Comparison of ENCODE assay signal across 31 cellular contexts in the genomic region with DNA sequence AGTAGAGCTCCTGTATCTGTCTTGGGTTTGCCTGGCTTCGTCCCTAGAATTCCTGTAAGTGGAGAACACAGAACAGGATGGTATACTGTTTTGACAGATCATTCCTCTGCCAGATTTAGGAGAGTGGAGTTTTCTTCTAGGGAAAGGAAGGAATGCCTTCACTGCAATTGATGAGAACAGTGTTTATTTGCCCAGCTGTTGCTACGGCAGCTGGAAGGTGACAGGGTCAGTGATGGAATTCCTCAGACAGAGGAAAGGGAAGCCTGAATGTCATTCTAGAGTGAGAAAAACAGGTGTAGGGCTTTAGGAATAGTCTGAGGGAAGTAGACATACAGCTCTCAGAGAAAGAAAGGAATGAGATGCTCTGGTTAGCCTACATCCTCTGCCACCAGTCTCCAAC. TPM values are rescaled to one million over a fixed set of nuclear protein-coding genes. Genes with fewer than 3 reads are reported as not detected.
DNase-seq lines count a peak whose midpoint lies in the region; ATAC-seq, FAIRE-seq and TF ChIP-seq lines count a peak whose summit lies in the region.
"Had no signal": no experiment of that assay in that cellular context is flagged by ENCODE, and none has a peak within 500 bp of the region (broad histone marks: within the 10 kb centered on the region; RNA-seq: fewer than 3 reads in every experiment).

No MANE protein-coding gene starts in this region.

- H3K4me3 ChIP-seq in HepG2 (replicated peaks in 1 of 3; ENCODE audit: insufficient read depth in 1 of 3, low read depth in 2 of 3, low read length in 3 of 3) (no peak overlapping the region), right lobe of liver (no peak overlapping the region)
- H3K4me3 ChIP-seq: cardiac muscle cell, coronary artery, spleen had no signal

- H3K9ac ChIP-seq in HepG2 (ENCODE audit: insufficient read depth, low read depth, low read length), result no peak overlapping the region

- H3K27me3 Mint-ChIP-seq in endothelial cell (ENCODE audit: unreplicated experiment) (peaks cover 5% of the 10 kb centered on the region), Calu3 (ENCODE audit: unreplicated experiment) (no peaks in the 10 kb centered on the region)
- H3K27me3 Mint-ChIP-seq: activated naive CD8-positive, alpha-beta T cell; effector memory CD8-positive, alpha-beta T cell had no signal

- H3K27ac ChIP-seq in HepG2 (ENCODE audit: extremely low read length, insufficient read depth, low read length) (no peak overlapping the region), right lobe of liver (no peak overlapping the region)
- H3K27ac ChIP-seq: cardiac muscle cell, coronary artery, spleen had no signal

- no peaks in the 10 kb centered on the region for H3K9me3 Mint-ChIP-seq in endothelial cell (ENCODE audit: unreplicated experiment)
- no peaks in the 10 kb centered on the region for H3K9me3 Mint-ChIP-seq in Calu3 (ENCODE audit: low read depth, unreplicated experiment)
- H3K9me3 Mint-ChIP-seq: effector memory CD8-positive, alpha-beta T cell; natural killer cell; T-helper 2 cell treated with Interferon-gamma antibody and Interleukin-4, amounts not matched to agents 5 μg/mL and 100 μg/mL, for 36 hours had no signal

- POLR2A ChIA-PET in HepG2 (lab: Yijun Ruan, JAX), result no interaction called here

- DNase-seq in HepG2 (ENCODE audit: low spot score), result peak; percentile 16
- no peak for DNase-seq in right lobe of liver
- DNase-seq in endothelial cell (ENCODE audit: low spot score), result peak; percentile 15
- DNase-seq in myocyte (ENCODE audit: low read depth), result peak; percentile 86
- DNase-seq in Calu3, result no peak
- DNase-seq: activated CD8-positive, alpha-beta T cell treated with anti-CD3 and anti-CD28 coated beads, Interleukin-2, amount 10 ng/mL, durations not matched to agents 7 days and 5 days; activated effector memory CD4-positive, alpha-beta T cell treated with anti-CD3 and anti-CD28 coated beads, Interleukin-2, amount 50 U/mL, for 16 hours; effector memory CD8-positive, alpha-beta T cell; EL; head of caudate nucleus; islet precursor cell; left ventricle myocardium superior; midbrain; natural killer cell; NCI-H446 treated with DMSO at 0.1 percent for 48 hours; NCI-H82; SIG-M5; spleen; stimulated activated CD4-positive, alpha-beta T cell treated with anti-CD3 and anti-CD28 coated beads, Interleukin-2, amount 100 ng/mL, for 24 hours; stimulated activated naive CD8-positive, alpha-beta T cell treated with anti-CD3 and anti-CD28 coated beads, Interleukin-15, Interleukin-2, amounts not matched to agents 100 U/mL and 50 U/mL, for 24 hours had no signal

- no peaks in the 10 kb centered on the region for H3K9me3 ChIP-seq in HepG2 (ENCODE audit: low read length)
- no peaks in the 10 kb centered on the region for H3K9me3 ChIP-seq in right lobe of liver
- H3K9me3 ChIP-seq: spleen had no signal

- intact Hi-C loops in HepG2 (cut with micrococcal nuclease; ENCODE audit: unreplicated experiment) (no loop called here), right lobe of liver (cut with DNase I) (no loop called here), Calu3 (cut with micrococcal nuclease; ENCODE audit: unreplicated experiment) (no loop called here)

- H2AFZ ChIP-seq in HepG2 (ENCODE audit: low read length), result no peak overlapping the region

- H3K4me3 Mint-ChIP-seq in endothelial cell (ENCODE audit: unreplicated experiment), result no peak overlapping the region
- no peak overlapping the region for H3K4me3 Mint-ChIP-seq in Calu3 (ENCODE audit: low read depth, unreplicated experiment)
- H3K4me3 Mint-ChIP-seq: activated CD8-positive, alpha-beta T cell treated with anti-CD3 and anti-CD28 coated beads, Interleukin-2, amount 10 ng/mL, durations not matched to agents 7 days and 5 days; activated naive CD8-positive, alpha-beta T cell; effector memory CD8-positive, alpha-beta T cell; natural killer cell; T-helper 2 cell treated with Interferon-gamma antibody and Interleukin-4, amounts not matched to agents 5 μg/mL and 100 μg/mL, for 36 hours had no signal

- H3K4me2 ChIP-seq in HepG2 (ENCODE audit: low read depth, low read length), result no peak overlapping the region

- no TSS peak for BruUV-seq in HepG2 (replicated peaks; lab: Mats Ljungman, UMichigan)
- no TSS peak for BruUV-seq in Calu3 (replicated peaks; lab: Mats Ljungman, UMichigan)

- H3K36me3 Mint-ChIP-seq in endothelial cell (ENCODE audit: low read depth, unreplicated experiment) (peaks cover 31% of the 10 kb centered on the region), Calu3 (ENCODE audit: insufficient read depth, unreplicated experiment) (peaks cover 23% of the 10 kb centered on the region)
- H3K36me3 Mint-ChIP-seq: natural killer cell had no signal

- H3K27ac Mint-ChIP-seq in endothelial cell (ENCODE audit: unreplicated experiment) (peak overlapping the region; percentile 88), Calu3 (ENCODE audit: unreplicated experiment) (no peak overlapping the region)
- H3K27ac Mint-ChIP-seq: activated CD8-positive, alpha-beta T cell treated with anti-CD3 and anti-CD28 coated beads, Interleukin-2, amount 10 ng/mL, durations not matched to agents 7 days and 5 days; activated naive CD8-positive, alpha-beta T cell; effector memory CD8-positive, alpha-beta T cell; natural killer cell; T-helper 2 cell treated with Interferon-gamma antibody and Interleukin-4, amounts not matched to agents 5 μg/mL and 100 μg/mL, for 36 hours had no signal

- peaks cover 18% of the 10 kb centered on the region for H3K4me1 Mint-ChIP-seq in endothelial cell (ENCODE audit: unreplicated experiment)
- no peaks in the 10 kb centered on the region for H3K4me1 Mint-ChIP-seq in Calu3 (ENCODE audit: low read depth, unreplicated experiment)

- FAIRE-seq in HepG2 (lab: Jason Lieb, UNC), result no peak
- FAIRE-seq: A204.1, GM18507, H54, RCC 7860 had no signal

- H3K27me3 ChIP-seq in HepG2 (ENCODE audit: control insufficient read depth in 1 of 2, insufficient read depth in 2 of 2, low read length in 2 of 2) (no peaks in the 10 kb centered on the region), right lobe of liver (no peaks in the 10 kb centered on the region)
- H3K27me3 ChIP-seq: cardiac muscle cell, spleen had no signal

- TF ChIP-seq RAD21 in HepG2 (CRISPR knock-in tag; IDR thresholded peaks at IDR 0.05), result no peak

- in situ Hi-C loops in HepG2 (cut with HindIII; ENCODE audit: extremely low pct_ligation_motif_present, low pct_unique_long_range_greater_than_20kb), result no loop called here

- H4K20me1 ChIP-seq in HepG2 (ENCODE audit: insufficient read depth, low read length), result no peaks in the 10 kb centered on the region

- H3K36me3 ChIP-seq in HepG2 (replicated peaks in 1 of 2; ENCODE audit: control insufficient read depth in 1 of 2, insufficient read depth in 2 of 2, low read length in 2 of 2) (peaks cover 6 to 22% of the 10 kb centered on the region in 2 experiments), right lobe of liver (peaks cover 0 to 41% (median 4%) of the 10 kb centered on the region in 4 donors)

- ATAC-seq in HepG2 (no peak), right lobe of liver (no peak), GM21825 (IDR thresholded peaks at IDR 0.05; ENCODE audit: unreplicated experiment) (no peak), GM19035 (IDR thresholded peaks at IDR 0.05; ENCODE audit: unreplicated experiment) (no peak), GM18909 (IDR thresholded peaks at IDR 0.05; ENCODE audit: poor library complexity, unreplicated experiment) (no peak)
- ATAC-seq: activated CD8-positive, alpha-beta T cell treated with anti-CD3 and anti-CD28 coated beads, Interleukin-2, amount 10 ng/mL, durations not matched to agents 7 days and 5 days; effector memory CD8-positive, alpha-beta T cell; left ventricle myocardium superior; natural killer cell; stimulated activated naive CD8-positive, alpha-beta T cell treated with anti-CD3 and anti-CD28 coated beads, Interleukin-15, Interleukin-2, amounts not matched to agents 100 U/mL and 50 U/mL, for 24 hours had no signal

- CTCF ChIA-PET in HepG2 (lab: Yijun Ruan, JAX; ENCODE audit: low intra/inter-chr PET ratio, low total read pairs), result no interaction called here
- CTCF ChIA-PET in Calu3 (lab: Charles Lee), result interaction anchor here (0.6 kb wide), 1 partner anchor 266 kb away, joined by 3 read pairs; no protein-coding TSS in a partner anchor

- TF ChIP-seq POLR2A in HepG2 (IDR thresholded peaks at IDR 0.05; ENCODE audit: insufficient read depth in 1 of 2, low read depth in 2 of 2, low read length in 2 of 2), result no peak
- no peak for TF ChIP-seq POLR2A in right lobe of liver (IDR thresholded peaks at IDR 0.05)

- TF ChIP-seq CTCF in HepG2 (CRISPR knock-in tag; IDR thresholded peaks at IDR 0.05) (no peak), right lobe of liver (IDR thresholded peaks at IDR 0.05) (no peak), endothelial cell (IDR thresholded peaks at IDR 0.05; ENCODE audit: unreplicated experiment) (no peak), Calu3 (IDR thresholded peaks at IDR 0.05; ENCODE audit: unreplicated experiment) (no peak)

- no peaks in the 10 kb centered on the region for H3K79me2 ChIP-seq in HepG2 (ENCODE audit: insufficient read depth, low read length)

- no peak for TF ChIP-seq EP300 in HepG2 (IDR thresholded peaks at IDR 0.05; ENCODE audit: low read depth in 2 of 2, low read length in 2 of 2)
- no peak for TF ChIP-seq EP300 in HepG2 (CRISPR knock-in tag; IDR thresholded peaks at IDR 0.05; ENCODE audit: borderline replicate concordance)

- H3K4me1 ChIP-seq in HepG2 (ENCODE audit: insufficient read depth, low read length) (peaks cover 23% of the 10 kb centered on the region), right lobe of liver (peaks cover 0 to 8% (median 2%) of the 10 kb centered on the region in 4 donors)

- WGBS in HepG2 (ENCODE audit: low lambda C conversion rate), result 97% methylated on average over 2 of the region's 2 CpGs
- WGBS in right lobe of liver (ENCODE audit: insufficient coverage, low coverage, low lambda C conversion rate, missing lambda C conversion rate), result 96% methylated on average over 2 of the region's 2 CpGs

RNA-seq across cellular contexts. Expression of a gene that starts 11.7 kb away (rescaled TPM):
- total RNA-seq in HepG2 (2016; rRNA removed; fragmentation: Illumina TruSeq; extraction: Trizol) (4.8 and 5.4 TPM in 2 replicates), right lobe of liver (1 to 10 TPM; 5.2 to 9.4 (median 6.7) TPM), endothelial cell (ENCODE audit: unreplicated experiment) (112 TPM), myocyte (33.5 and 40.0 TPM in 2 replicates), Calu3 (2022) (18.1 and 19.5 TPM in 2 replicates)
- 2.2 and 2.5 TPM in 2 replicates for total RNA-seq in HepG2 (2016; cell fraction: cytosol; rRNA removed; fragmentation: Illumina TruSeq; extraction: Trizol; ENCODE audit: low read depth)
- 4.9 and 5.0 TPM in 2 replicates for total RNA-seq in HepG2 (2016; cell fraction: insoluble cytoplasmic fraction; rRNA removed; fragmentation: Illumina TruSeq; extraction: Trizol)
- total RNA-seq in HepG2 (2016; cell fraction: membrane; rRNA removed; fragmentation: Illumina TruSeq; extraction: Trizol), result 4.9 and 5.0 TPM in 2 replicates
- 4.3 and 4.8 TPM in 2 replicates for total RNA-seq in HepG2 (2016; cell fraction: nucleus; rRNA removed; fragmentation: Illumina TruSeq; extraction: Trizol)
- polyA plus RNA-seq in HepG2 (2011; rRNA removed), result 7.3 and 7.5 TPM in 2 replicates
- 4.0 and 5.0 TPM in 2 replicates for polyA plus RNA-seq in HepG2 (2011; cell fraction: cytosol; rRNA removed)
- 6.5 and 9.9 TPM in 2 replicates for polyA plus RNA-seq in HepG2 (2011; cell fraction: nucleus; rRNA removed)
- polyA plus RNA-seq in HepG2 (2012), result 4.8 and 6.4 TPM in 2 replicates
- polyA plus RNA-seq in HepG2 (2016; cell fraction: cytosol; fragmentation: Illumina TruSeq; extraction: Trizol; ENCODE audit: low read depth), result 0.69 and 1.1 TPM in 2 replicates
- polyA plus RNA-seq in HepG2 (2016; cell fraction: insoluble cytoplasmic fraction; fragmentation: Illumina TruSeq; extraction: Trizol; ENCODE audit: low read depth), result 5.5 TPM in 2 replicates
- 2.9 and 3.9 TPM in 2 replicates for polyA plus RNA-seq in HepG2 (2016; cell fraction: membrane; fragmentation: Illumina TruSeq; extraction: Trizol; ENCODE audit: low read depth)
- 12.1 and 14.0 TPM in 2 replicates for polyA plus RNA-seq in HepG2 (2016; cell fraction: nucleus; fragmentation: Illumina TruSeq; extraction: Trizol; ENCODE audit: insufficient read depth, low read depth)
- polyA minus RNA-seq in HepG2 (2011; rRNA and poly(A)+ RNA removed; ENCODE audit: low replicate concordance), result 8.0 and 14.3 TPM in 2 replicates
- 4.0 and 7.0 TPM in 2 replicates for polyA minus RNA-seq in HepG2 (2011; cell fraction: cytosol; rRNA and poly(A)+ RNA removed)
- 7.2 and 7.6 TPM in 2 replicates for polyA minus RNA-seq in HepG2 (2011; cell fraction: nucleus; rRNA and poly(A)+ RNA removed)
- polyA plus RNA-seq in myocyte (2012), result 31.9 TPM

RNA-seq across cellular contexts. Expression of a gene that starts 23.5 kb away (rescaled TPM):
- total RNA-seq in HepG2 (2016; rRNA removed; fragmentation: Illumina TruSeq; extraction: Trizol) (31.3 and 43.3 TPM in 2 replicates), right lobe of liver (10 to 100 TPM; 22.1 to 35.6 (median 30.4) TPM), endothelial cell (ENCODE audit: unreplicated experiment) (32.8 TPM), myocyte (33.4 and 39.8 TPM in 2 replicates), Calu3 (2022) (41.6 and 47.1 TPM in 2 replicates)
- 38.9 and 41.9 TPM in 2 replicates for total RNA-seq in HepG2 (2016; cell fraction: cytosol; rRNA removed; fragmentation: Illumina TruSeq; extraction: Trizol; ENCODE audit: low read depth)
- total RNA-seq in HepG2 (2016; cell fraction: insoluble cytoplasmic fraction; rRNA removed; fragmentation: Illumina TruSeq; extraction: Trizol), result 30.1 and 43.5 TPM in 2 replicates
- total RNA-seq in HepG2 (2016; cell fraction: membrane; rRNA removed; fragmentation: Illumina TruSeq; extraction: Trizol), result 40.9 and 47.5 TPM in 2 replicates
- 60.1 and 72.7 TPM in 2 replicates for total RNA-seq in HepG2 (2016; cell fraction: nucleus; rRNA removed; fragmentation: Illumina TruSeq; extraction: Trizol)
- 81.5 and 87.7 TPM in 2 replicates for polyA plus RNA-seq in HepG2 (2011; rRNA removed)
- 67.1 and 81.9 TPM in 2 replicates for polyA plus RNA-seq in HepG2 (2011; cell fraction: cytosol; rRNA removed)
- 87.7 and 105 TPM in 2 replicates for polyA plus RNA-seq in HepG2 (2011; cell fraction: nucleus; rRNA removed)
- polyA plus RNA-seq in HepG2 (2012), result 69.6 and 72.9 TPM in 2 replicates
- 16.7 and 17.0 TPM in 2 replicates for polyA plus RNA-seq in HepG2 (2016; cell fraction: cytosol; fragmentation: Illumina TruSeq; extraction: Trizol; ENCODE audit: low read depth)
- 35.1 and 35.4 TPM in 2 replicates for polyA plus RNA-seq in HepG2 (2016; cell fraction: insoluble cytoplasmic fraction; fragmentation: Illumina TruSeq; extraction: Trizol; ENCODE audit: low read depth)
- 34.3 and 34.9 TPM in 2 replicates for polyA plus RNA-seq in HepG2 (2016; cell fraction: membrane; fragmentation: Illumina TruSeq; extraction: Trizol; ENCODE audit: low read depth)
- polyA plus RNA-seq in HepG2 (2016; cell fraction: nucleus; fragmentation: Illumina TruSeq; extraction: Trizol; ENCODE audit: insufficient read depth, low read depth), result 140 and 146 TPM in 2 replicates
- polyA minus RNA-seq in HepG2 (2011; rRNA and poly(A)+ RNA removed; ENCODE audit: low replicate concordance), result 91.2 and 186 TPM in 2 replicates
- polyA minus RNA-seq in HepG2 (2011; cell fraction: cytosol; rRNA and poly(A)+ RNA removed), result 27.8 and 37.3 TPM in 2 replicates
- polyA minus RNA-seq in HepG2 (2011; cell fraction: nucleus; rRNA and poly(A)+ RNA removed), result 53.9 and 66.5 TPM in 2 replicates
- polyA plus RNA-seq in myocyte (2012), result 49.2 TPM

RNA-seq across cellular contexts. Expression of a gene that starts 45.5 kb away (rescaled TPM):
- 46.0 and 71.7 TPM in 2 replicates for total RNA-seq in HepG2 (2016; rRNA removed; fragmentation: Illumina TruSeq; extraction: Trizol)
- total RNA-seq in HepG2 (2016; cell fraction: cytosol; rRNA removed; fragmentation: Illumina TruSeq; extraction: Trizol; ENCODE audit: low read depth), result 12.8 and 15.2 TPM in 2 replicates
- total RNA-seq in HepG2 (2016; cell fraction: insoluble cytoplasmic fraction; rRNA removed; fragmentation: Illumina TruSeq; extraction: Trizol), result 46.0 and 72.7 TPM in 2 replicates
- total RNA-seq in HepG2 (2016; cell fraction: membrane; rRNA removed; fragmentation: Illumina TruSeq; extraction: Trizol), result 27.2 and 30.1 TPM in 2 replicates
- 88.4 and 99.6 TPM in 2 replicates for total RNA-seq in HepG2 (2016; cell fraction: nucleus; rRNA removed; fragmentation: Illumina TruSeq; extraction: Trizol)
- 69.0 and 77.0 TPM in 2 replicates for polyA plus RNA-seq in HepG2 (2011; rRNA removed)
- 49.4 and 74.9 TPM in 2 replicates for polyA plus RNA-seq in HepG2 (2011; cell fraction: cytosol; rRNA removed)
- polyA plus RNA-seq in HepG2 (2011; cell fraction: nucleus; rRNA removed), result 104 and 109 TPM in 2 replicates
- polyA plus RNA-seq in HepG2 (2012), result 45.2 and 67.1 TPM in 2 replicates
- polyA plus RNA-seq in HepG2 (2016; cell fraction: cytosol; fragmentation: Illumina TruSeq; extraction: Trizol; ENCODE audit: low read depth), result 4.6 and 4.8 TPM in 2 replicates
- 28.1 and 31.7 TPM in 2 replicates for polyA plus RNA-seq in HepG2 (2016; cell fraction: insoluble cytoplasmic fraction; fragmentation: Illumina TruSeq; extraction: Trizol; ENCODE audit: low read depth)
- 11.2 and 12.2 TPM in 2 replicates for polyA plus RNA-seq in HepG2 (2016; cell fraction: membrane; fragmentation: Illumina TruSeq; extraction: Trizol; ENCODE audit: low read depth)
- polyA plus RNA-seq in HepG2 (2016; cell fraction: nucleus; fragmentation: Illumina TruSeq; extraction: Trizol; ENCODE audit: insufficient read depth, low read depth), result 95.3 and 96.3 TPM in 2 replicates
- polyA minus RNA-seq in HepG2 (2011; rRNA and poly(A)+ RNA removed; ENCODE audit: low replicate concordance), result 122 and 227 TPM in 2 replicates
- 58.3 and 68.0 TPM in 2 replicates for polyA minus RNA-seq in HepG2 (2011; cell fraction: cytosol; rRNA and poly(A)+ RNA removed)
- polyA minus RNA-seq in HepG2 (2011; cell fraction: nucleus; rRNA and poly(A)+ RNA removed), result 136 and 147 TPM in 2 replicates
- 10 to 100 TPM; 27.8 to 51.6 (median 34.2) TPM for total RNA-seq in right lobe of liver
- total RNA-seq in endothelial cell (ENCODE audit: unreplicated experiment), result 47.3 TPM
- total RNA-seq in myocyte, result 35.3 and 54.9 TPM in 2 replicates
- polyA plus RNA-seq in myocyte (2012), result 33.7 TPM
- total RNA-seq in Calu3 (2022), result 49.5 and 51.3 TPM in 2 replicates

Comparison
In these comparisons a context has a peak if more than half of its experiments do, and no peak if none do; other contexts are left out.
1. DNase-seq: peak in HepG2 (single experiment), endothelial cell (single experiment) and myocyte (single experiment); none in right lobe of liver (0 of 3) and Calu3 (single experiment).